In genomic region chrX:38327007-38327774, GRCh38 we compare ENCODE assay signal across 8 cellular contexts. TPM values are rescaled to one million over a fixed set of nuclear protein-coding genes. Genes with fewer than 3 reads are reported as not detected.
DNase-seq lines count a peak whose midpoint lies in the region; ATAC-seq, FAIRE-seq and TF ChIP-seq lines count a peak whose summit lies in the region.

Gene RPGR (minus strand): TSS chrX:38327509. CDS start chrX:38327367, 142 bp downstream.

- H3K27me3 ChIP-seq in astrocyte (ENCODE audit: insufficient read depth, low read length) (no peaks in the 10 kb centered on the region), hepatocyte (no peaks in the 10 kb centered on the region), aorta (ENCODE audit: control insufficient read depth in 1 of 2, insufficient read depth in 2 of 2, low read length in 1 of 2) (no peaks in the 10 kb centered on the region)

- peak within 1 kb of the TSS; percentile 86 for H3K9ac ChIP-seq in astrocyte (ENCODE audit: low read length)

- H3K4me2 ChIP-seq in astrocyte (ENCODE audit: low read length), result peak within 1 kb of the TSS; percentile 81
- H3K4me2 ChIP-seq in hepatocyte, result peak within 1 kb of the TSS; percentile 70

- H2AFZ ChIP-seq in astrocyte (ENCODE audit: low read depth, low read length) (peak within 1 kb of the TSS; percentile 87), hepatocyte (peak within 1 kb of the TSS; percentile 70)

- no peaks in the 10 kb centered on the region for H3K9me2 ChIP-seq in hepatocyte (replicated peaks; ENCODE audit: insufficient read depth)

- peak; percentile 55 for FAIRE-seq in astrocyte (lab: Jason Lieb, UNC)

- H4K20me1 ChIP-seq in astrocyte (ENCODE audit: insufficient read depth, low read length) (no peaks in the 10 kb centered on the region), hepatocyte (ENCODE audit: insufficient read depth, poor library complexity, severe bottlenecking) (no peaks in the 10 kb centered on the region)

- peaks cover 25% of the 10 kb centered on the region for H3K4me1 Mint-ChIP-seq in T-helper 2 cell treated with Interferon-gamma antibody and Interleukin-4, amounts not matched to agents 5 μg/mL and 100 μg/mL, for 36 hours (ENCODE audit: low read depth)
- H3K4me1 Mint-ChIP-seq in astrocyte (ENCODE audit: low read depth, unreplicated experiment), result no peaks in the 10 kb centered on the region

- no peaks in the 10 kb centered on the region for H3K27me3 Mint-ChIP-seq in T-helper 2 cell treated with Interferon-gamma antibody and Interleukin-4, amounts not matched to agents 5 μg/mL and 100 μg/mL, for 36 hours (ENCODE audit: low read depth)
- no peaks in the 10 kb centered on the region for H3K27me3 Mint-ChIP-seq in astrocyte (ENCODE audit: low read depth, unreplicated experiment)

- H3K4me1 ChIP-seq in astrocyte (ENCODE audit: insufficient read depth, low read length) (peaks cover 3% of the 10 kb centered on the region), hepatocyte (ENCODE audit: insufficient read depth) (no peaks in the 10 kb centered on the region), aorta (ENCODE audit: control insufficient read depth in 1 of 2, insufficient read depth in 2 of 2, low read length in 2 of 2) (no peaks in the 10 kb centered on the region)

- DNase-seq in NCI-H187 (lab: John Stamatoyannopoulos, UW) (peak; percentile 48 to 68), astrocyte (ENCODE audit: low read depth) (peak; percentile 83), hepatocyte (ENCODE audit: low spot score) (peak; percentile 94), renal cortical epithelial cell (ENCODE audit: low read depth) (peak; percentile 78), aorta (peak; percentile 96 to 97)
- peak; percentile 88 for DNase-seq in T-helper 2 cell treated with Interferon-gamma antibody and Interleukin-4, amounts not matched to agents 5 μg/mL and 100 μg/mL, for 36 hours (ENCODE audit: low spot score)

- H3K27ac ChIP-seq in astrocyte (ENCODE audit: low read depth, low read length) (peak within 1 kb of the TSS; percentile 83), hepatocyte (peak within 1 kb of the TSS; percentile 96), aorta (ENCODE audit: low read depth in 1 of 2, low read length in 2 of 2) (peak within 1 kb of the TSS in 1 of 2 donors; percentile 65)

- H3K79me2 ChIP-seq in astrocyte (ENCODE audit: insufficient read depth, low read length) (no peaks in the 10 kb centered on the region), hepatocyte (peaks cover 14% of the 10 kb centered on the region)

- peak within 1 kb of the TSS; percentile 93 for H3K27ac Mint-ChIP-seq in T-helper 2 cell treated with Interferon-gamma antibody and Interleukin-4, amounts not matched to agents 5 μg/mL and 100 μg/mL, for 36 hours
- peak within 1 kb of the TSS; percentile 94 for H3K27ac Mint-ChIP-seq in astrocyte (ENCODE audit: unreplicated experiment)

- TF ChIP-seq CTCF in astrocyte (IDR thresholded peaks at IDR 0.05; ENCODE audit: insufficient read depth, low read depth, low read length) (peak; percentile 58), hepatocyte (IDR thresholded peaks at IDR 0.05; ENCODE audit: poor library complexity) (peak; percentile 63)

- peak within 1 kb of the TSS; percentile 91 for H3K4me3 Mint-ChIP-seq in T-helper 2 cell treated with Interferon-gamma antibody and Interleukin-4, amounts not matched to agents 5 μg/mL and 100 μg/mL, for 36 hours
- H3K4me3 Mint-ChIP-seq in astrocyte (ENCODE audit: unreplicated experiment), result peak within 1 kb of the TSS; percentile 95

- no peaks in the 10 kb centered on the region for H3K36me3 Mint-ChIP-seq in T-helper 2 cell treated with Interferon-gamma antibody and Interleukin-4, amounts not matched to agents 5 μg/mL and 100 μg/mL, for 36 hours (ENCODE audit: low read depth)
- no peaks in the 10 kb centered on the region for H3K36me3 Mint-ChIP-seq in astrocyte (ENCODE audit: low read depth, unreplicated experiment)

- H3K9me3 ChIP-seq in astrocyte (ENCODE audit: insufficient read depth, low read depth, low read length) (no peaks in the 10 kb centered on the region), hepatocyte (ENCODE audit: low read depth) (no peaks in the 10 kb centered on the region), aorta (ENCODE audit: control insufficient read depth, low read length) (no peaks in the 10 kb centered on the region)

- H3K9me3 Mint-ChIP-seq in T-helper 2 cell treated with Interferon-gamma antibody and Interleukin-4, amounts not matched to agents 5 μg/mL and 100 μg/mL, for 36 hours, result no peaks in the 10 kb centered on the region
- H3K9me3 Mint-ChIP-seq in astrocyte (ENCODE audit: unreplicated experiment), result no peaks in the 10 kb centered on the region

- 60% methylated on average over 59 of the region's 67 CpGs for WGBS in hepatocyte (ENCODE audit: low lambda C conversion rate, missing lambda C conversion rate)
- 1 to 21% methylated on average over 67 of the region's 67 CpGs for WGBS in aorta, 2 donors

- H3K36me3 ChIP-seq in astrocyte (ENCODE audit: insufficient read depth, low read length) (no peaks in the 10 kb centered on the region), hepatocyte (replicated peaks; ENCODE audit: insufficient read depth, low read depth) (no peaks in the 10 kb centered on the region), aorta (ENCODE audit: control insufficient read depth in 1 of 2, insufficient read depth in 2 of 2, low read length in 1 of 2) (no peaks in the 10 kb centered on the region)

- intact Hi-C loops in aorta (cut with DNase I), result loop anchor here in 1 of 2 donors (5.0 to 10.0 kb wide), 2 partner anchors 102 to 400 kb away; partner anchors contain the start of gene SRPX

- ATAC-seq in GM18502 (IDR thresholded peaks at IDR 0.05; ENCODE audit: poor library complexity, unreplicated experiment) (peak; percentile 98), HG02970 (IDR thresholded peaks at IDR 0.05; ENCODE audit: low FRiP score, unreplicated experiment) (peak; percentile 95), aorta (ENCODE audit: low FRiP score) (peak; percentile 96)

- H3K4me3 ChIP-seq in astrocyte (ENCODE audit: insufficient read depth, low read depth, low read length) (peak within 1 kb of the TSS; percentile 64), hepatocyte (peak within 1 kb of the TSS; percentile 75), aorta (ENCODE audit: low read length in 2 of 2) (peak within 1 kb of the TSS in 1 of 2 donors; percentile 21)

RNA-seq across cellular contexts. Expression of gene RPGR, which starts in this region (rescaled TPM):
- 6.2 and 6.3 TPM in 2 replicates for total RNA-seq in astrocyte
- 9.8 and 15.9 TPM in 2 replicates for total RNA-seq in hepatocyte
- polyA plus RNA-seq in hepatocyte, result 7.2 and 7.6 TPM in 2 replicates
- total RNA-seq in renal cortical epithelial cell, result 4.5 and 7.2 TPM in 2 replicates
- total RNA-seq in aorta, result 10 to 100 TPM; 17.4 to 21.8 TPM
- polyA plus RNA-seq in aorta, result 1 to 10 TPM; 2.6 to 6.3 TPM
